ENCODE assay signal across 7 cellular contexts in the genomic region with DNA sequence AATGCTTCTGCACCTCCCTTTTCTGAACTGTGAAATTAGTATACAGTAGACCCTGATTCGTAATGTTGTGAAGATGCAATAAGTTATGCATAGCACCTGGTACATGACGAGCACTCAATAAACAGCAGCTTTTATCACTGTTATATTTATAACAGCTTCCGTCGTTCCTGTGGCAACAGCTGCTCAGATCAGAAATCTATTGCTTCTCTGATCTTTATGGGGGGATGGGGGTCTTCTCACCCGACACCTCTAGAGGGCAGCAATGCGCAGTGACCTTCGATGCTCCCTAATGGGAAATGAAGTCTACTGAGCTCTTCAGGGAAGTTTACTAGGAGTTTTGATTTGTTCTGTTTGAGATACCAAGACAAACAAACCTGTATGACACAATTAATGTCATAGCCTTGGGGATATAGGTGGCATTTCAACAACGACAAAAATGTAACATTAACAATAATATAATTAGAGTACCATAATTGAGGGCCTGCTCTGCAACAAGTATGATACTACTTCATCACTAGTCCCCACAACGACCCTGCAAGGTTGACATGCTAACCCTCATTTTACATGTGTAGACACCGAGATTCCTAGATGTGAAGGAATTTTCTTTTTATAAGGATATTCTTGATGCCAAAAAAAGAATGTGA.
A peak's percentile ranks its signal among the peaks of the same experiment; 100 is the strongest.
DNase-seq lines count a peak whose midpoint lies in the region; ATAC-seq, FAIRE-seq and TF ChIP-seq lines count a peak whose summit lies in the region.

No MANE protein-coding gene starts in this region.

- no peak for TF ChIP-seq POLR2A in GM12891 (IDR thresholded peaks at IDR 0.05; ENCODE audit: low read depth, low read length)

- ATAC-seq in HG02870 (IDR thresholded peaks at IDR 0.05; ENCODE audit: unreplicated experiment) (peak; percentile 66), left ventricle myocardium superior (peak; percentile 77)

- peak; percentile 89 for FAIRE-seq in GM12891 (lab: Jason Lieb, UNC)

- intact Hi-C loops in left ventricle myocardium superior (cut with micrococcal nuclease), result no loop called here

- DNase-seq in GM12891 (ENCODE audit: insufficient read length, low spot score), result peak; percentile 50
- peak; percentile 16 for DNase-seq in SHP77 treated with DMSO at 0.1 percent for 48 hours (lab: John Stamatoyannopoulos, UW)
- DNase-seq in activated naive CD4-positive, alpha-beta T cell (lab: John Stamatoyannopoulos, UW), result peak; percentile 8 to 54 (median 34)
- peak; percentile 59 for DNase-seq in left ventricle myocardium superior
- DNase-seq in stimulated activated CD4-positive, alpha-beta T cell treated with anti-CD3 and anti-CD28 coated beads, Interleukin-15, amount 100 ng/mL, for 24 hours, result peak; percentile 81
- no peak for DNase-seq in NCI-H774 (lab: John Stamatoyannopoulos, UW)

TF ChIP-seq in GM12891, 5 proteins besides CTCF, POLR2A, EP300 and RAD21:
- TF ChIP-seq PAX5 (IDR thresholded peaks at IDR 0.05; ENCODE audit: insufficient read depth, low read length, severe bottlenecking) (no peak), SPI1 (IDR thresholded peaks at IDR 0.05; ENCODE audit: low read depth, low read length) (no peak), POU2F2 (IDR thresholded peaks at IDR 0.05; ENCODE audit: low read depth, low read length) (no peak), TAF1 (IDR thresholded peaks at IDR 0.05; ENCODE audit: low read depth, low read length) (no peak), POLR2AphosphoS5 (IDR thresholded peaks at IDR 0.05; ENCODE audit: low read depth, low read length) (no peak)
